12 cellular contexts compared by ENCODE assay signal in genomic region chr6:139446768-139447167, GRCh38.
DNase-seq lines count a peak whose midpoint lies in the region; ATAC-seq and TF ChIP-seq lines count a peak whose summit lies in the region.
"Had no signal": no experiment of that assay in that cellular context is flagged by ENCODE, and none has a peak within 500 bp of the region (broad histone marks: within the 10 kb centered on the region; RNA-seq: fewer than 3 reads in every experiment).

No MANE protein-coding gene starts in this region.

- H2AFZ ChIP-seq in parathyroid adenoma: peak overlapping the region; percentile 49

- CTCF ChIA-PET in CD8-positive, alpha-beta memory T cell (lab: Charles Lee): no interaction called here

- H3K4me2 ChIP-seq in parathyroid adenoma (ENCODE audit: low read length): no peak overlapping the region

- no peak for ATAC-seq in HG02642 (IDR thresholded peaks at IDR 0.05; ENCODE audit: poor library complexity, unreplicated experiment)

- no peaks in the 10 kb centered on the region for H3K4me1 ChIP-seq in CD8-positive, alpha-beta memory T cell (ENCODE audit: insufficient read depth, low read length)
- H3K4me1 ChIP-seq in mesodermal cell (ENCODE audit: control insufficient read depth, insufficient read depth, low read length, poor library complexity, severe bottlenecking): peaks cover 41% of the 10 kb centered on the region
- H3K4me1 ChIP-seq in parathyroid adenoma: peaks cover 33% of the 10 kb centered on the region

- no peaks in the 10 kb centered on the region for H3K36me3 ChIP-seq in CD8-positive, alpha-beta memory T cell (ENCODE audit: insufficient read depth, low read length)
- H3K36me3 ChIP-seq in mesodermal cell (ENCODE audit: control insufficient read depth, insufficient read depth, low read length) (no peaks in the 10 kb centered on the region), parathyroid adenoma (ENCODE audit: control insufficient read depth, insufficient read depth, low read length) (no peaks in the 10 kb centered on the region), MG63 (no peaks in the 10 kb centered on the region)
- H3K36me3 ChIP-seq: HAP-1 had no signal

- H3K27ac Mint-ChIP-seq in CD8-positive, alpha-beta memory T cell: no peak overlapping the region
- peak overlapping the region; percentile 78 for H3K27ac Mint-ChIP-seq in dendritic cell treated with granulocyte-macrophage colony-stimulating factor and Interleukin-4, amounts not matched to agents 40 ng/mL and 50 ng/mL, for 4 days
- H3K27ac Mint-ChIP-seq: B cell had no signal

- no peaks in the 10 kb centered on the region for H3K9me3 ChIP-seq in CD8-positive, alpha-beta memory T cell (ENCODE audit: low read length)
- H3K9me3 ChIP-seq in mesodermal cell (ENCODE audit: control insufficient read depth, low read length) (peaks cover 3% of the 10 kb centered on the region), parathyroid adenoma (ENCODE audit: control insufficient read depth, low read length) (no peaks in the 10 kb centered on the region), MG63 (no peaks in the 10 kb centered on the region)
- H3K9me3 ChIP-seq: HAP-1 had no signal

- H3K4me3 Mint-ChIP-seq in CD8-positive, alpha-beta memory T cell: no peak overlapping the region
- H3K4me3 Mint-ChIP-seq in dendritic cell treated with granulocyte-macrophage colony-stimulating factor and Interleukin-4, amounts not matched to agents 40 ng/mL and 50 ng/mL, for 4 days: no peak overlapping the region
- H3K4me3 Mint-ChIP-seq: B cell had no signal

- intact Hi-C loops in dendritic cell treated with granulocyte-macrophage colony-stimulating factor and Interleukin-4, amounts not matched to agents 40 ng/mL and 50 ng/mL, for 4 days (cut with micrococcal nuclease): no loop called here

- H3K4me1 Mint-ChIP-seq in CD8-positive, alpha-beta memory T cell: peaks cover 2 to 12% (median 4%) of the 10 kb centered on the region in 3 donors
- peaks cover 63% of the 10 kb centered on the region for H3K4me1 Mint-ChIP-seq in dendritic cell treated with granulocyte-macrophage colony-stimulating factor and Interleukin-4, amounts not matched to agents 40 ng/mL and 50 ng/mL, for 4 days (ENCODE audit: low read depth)

- TF ChIP-seq CTCF in parathyroid adenoma (IDR thresholded peaks at IDR 0.05): no peak

- no peak overlapping the region for H3K4me3 ChIP-seq in CD8-positive, alpha-beta memory T cell (ENCODE audit: low read length)
- no peak overlapping the region for H3K4me3 ChIP-seq in mesodermal cell (ENCODE audit: extremely low read depth, insufficient read depth, low read length, poor library complexity, severe bottlenecking)
- no peak overlapping the region for H3K4me3 ChIP-seq in parathyroid adenoma (ENCODE audit: low read depth, low read length)
- H3K4me3 ChIP-seq in MG63: no peak overlapping the region
- H3K4me3 ChIP-seq: HAP-1 had no signal

- no peaks in the 10 kb centered on the region for H3K79me2 ChIP-seq in parathyroid adenoma

- H3K27me3 Mint-ChIP-seq in CD8-positive, alpha-beta memory T cell: no peaks in the 10 kb centered on the region
- H3K27me3 Mint-ChIP-seq in dendritic cell treated with granulocyte-macrophage colony-stimulating factor and Interleukin-4, amounts not matched to agents 40 ng/mL and 50 ng/mL, for 4 days: no peaks in the 10 kb centered on the region
- H3K27me3 Mint-ChIP-seq: B cell had no signal

- no peak for DNase-seq in CD8-positive, alpha-beta memory T cell
- no peak for DNase-seq in NCI-H69 (lab: John Stamatoyannopoulos, UW)
- no peak for DNase-seq in MG63
- DNase-seq: DMS53, GOT3 had no signal

- POLR2A ChIA-PET in CD8-positive, alpha-beta memory T cell (lab: Charles Lee): no interaction called here

- 100% methylated on average over 1 of the region's 3 CpGs; no CpG with 5 or more reads in 1 of the 2 experiments for WGBS in mesodermal cell (ENCODE audit: insufficient coverage in 2 of 2), 2 experiments

- peak overlapping the region; percentile 66 for H3K27ac ChIP-seq in CD8-positive, alpha-beta memory T cell (ENCODE audit: low read depth, low read length)
- peak overlapping the region; percentile 75 for H3K27ac ChIP-seq in mesodermal cell (ENCODE audit: low read depth, low read length, severe bottlenecking)
- H3K27ac ChIP-seq in parathyroid adenoma: peak overlapping the region; percentile 67
- H3K27ac ChIP-seq: HL-60 had no signal

- no peak overlapping the region for H3K9ac ChIP-seq in parathyroid adenoma

- peaks cover 0 to 2% (median 0%) of the 10 kb centered on the region in 5 donors for H3K9me3 Mint-ChIP-seq in CD8-positive, alpha-beta memory T cell
- H3K9me3 Mint-ChIP-seq in dendritic cell treated with granulocyte-macrophage colony-stimulating factor and Interleukin-4, amounts not matched to agents 40 ng/mL and 50 ng/mL, for 4 days: peaks cover 6% of the 10 kb centered on the region

- no peaks in the 10 kb centered on the region for H3K27me3 ChIP-seq in CD8-positive, alpha-beta memory T cell (ENCODE audit: insufficient read depth, low read length, poor library complexity, severe bottlenecking)
- H3K27me3 ChIP-seq in parathyroid adenoma (ENCODE audit: control insufficient read depth, insufficient read depth, low read length) (no peaks in the 10 kb centered on the region), MG63 (no peaks in the 10 kb centered on the region)

- H3K36me3 Mint-ChIP-seq in CD8-positive, alpha-beta memory T cell: peaks cover 0 to 4% (median 0%) of the 10 kb centered on the region in 3 donors
- H3K36me3 Mint-ChIP-seq in dendritic cell treated with granulocyte-macrophage colony-stimulating factor and Interleukin-4, amounts not matched to agents 40 ng/mL and 50 ng/mL, for 4 days (ENCODE audit: low read depth): no peaks in the 10 kb centered on the region
